8 cellular contexts compared by ENCODE assay signal in genomic region chr1:225813250-225813964, GRCh38. TPM values are rescaled to one million over a fixed set of nuclear protein-coding genes. Genes with fewer than 3 reads are reported as not detected.
DNase-seq lines count a peak whose midpoint lies in the region; ATAC-seq and TF ChIP-seq lines count a peak whose summit lies in the region.

No MANE protein-coding gene starts in this region.

- peaks cover 79% of the 10 kb centered on the region for H3K4me1 Mint-ChIP-seq in brain

- H3K27me3 Mint-ChIP-seq in brain = no peaks in the 10 kb centered on the region

- DNase-seq in AG09319 (ENCODE audit: extremely low read depth, low read depth) = peak; percentile 72
- peak; percentile 72 for DNase-seq in NCI-H1436 treated with DMSO at 0.1 percent for 48 hours (lab: John Stamatoyannopoulos, UW)
- peak; percentile 60 to 92 for DNase-seq in lower leg skin (ENCODE audit: low spot score in 2 of 2)
- DNase-seq in NCI-H1092 (lab: John Stamatoyannopoulos, UW) = no peak
- no peak for DNase-seq in inferior parietal cortex (ENCODE audit: extremely low spot score)

- H3K27ac ChIP-seq in urinary bladder (ENCODE audit: low read depth) = peak overlapping the region; percentile 61

- peaks cover 12% of the 10 kb centered on the region for H3K36me3 Mint-ChIP-seq in brain

- H3K9me3 Mint-ChIP-seq in brain = peaks cover 0 to 3% (median 0%) of the 10 kb centered on the region in 5 experiments

- 17 to 20% methylated on average over 10 of the region's 10 CpGs for WGBS in lower leg skin, 2 donors
- 30% methylated on average over 10 of the region's 10 CpGs for WGBS in urinary bladder

- no peak for TF ChIP-seq POLR2A in lower leg skin (IDR thresholded peaks at IDR 0.05)

- no peak for ATAC-seq in GM19324 (IDR thresholded peaks at IDR 0.05; ENCODE audit: low FRiP score, unreplicated experiment)

- intact Hi-C loops in lower leg skin (cut with DNase I; ENCODE audit: low total_unique reads) = no loop called here

- TF ChIP-seq CTCF in AG09319 (IDR thresholded peaks at IDR 0.05; ENCODE audit: low read depth, low read length) (no peak), brain (conservative IDR thresholded peaks at IDR 0.05) (no peak), lower leg skin (IDR thresholded peaks at IDR 0.05) (peak in 1 of 3 donors; percentile 67)

- peak overlapping the region in 2 of 5 experiments; percentile 35 to 54 for H3K4me3 Mint-ChIP-seq in brain

- H3K36me3 ChIP-seq in urinary bladder (ENCODE audit: insufficient read depth) = no peaks in the 10 kb centered on the region

- H3K4me3 ChIP-seq in lower leg skin (ENCODE audit: low read depth, poor library complexity, severe bottlenecking) (no peak overlapping the region), urinary bladder (ENCODE audit: low read depth, low read length) (no peak overlapping the region)

- peak overlapping the region; percentile 41 to 87 (median 78) for H3K27ac Mint-ChIP-seq in brain

- H3K4me1 ChIP-seq in urinary bladder (ENCODE audit: insufficient read depth) = peaks cover 3% of the 10 kb centered on the region

RNA-seq across cellular contexts. Expression of gene EPHX1, which starts 3.5 kb away (rescaled TPM):
- polyA plus RNA-seq in brain (ENCODE audit: insufficient read depth, low read depth, low replicate concordance) (238 TPM), urinary bladder (156 TPM)
- total RNA-seq in lower leg skin (10 to 100 TPM; 42.9 to 62.7 (median 56.8) TPM), urinary bladder (18.1 TPM)

RNA-seq across cellular contexts. Expression of gene SRP9, which starts 35.8 kb away (rescaled TPM):
- polyA plus RNA-seq in brain (ENCODE audit: insufficient read depth, low read depth, low replicate concordance) (251 TPM), urinary bladder (236 TPM)
- total RNA-seq in lower leg skin (100 to 1,000 TPM; 117 to 191 (median 154) TPM), urinary bladder (389 TPM)

Comparison
In these comparisons a context has a peak if more than half of its experiments do, and no peak if none do; other contexts are left out.
1. DNase-seq: peak in AG09319 (single experiment), NCI-H1436 treated with DMSO at 0.1 percent for 48 hours (single experiment) and lower leg skin (2 of 2); none in NCI-H1092 (single experiment) and inferior parietal cortex (single experiment).